ENCODE assay signal across 9 cellular contexts in the genomic region with DNA sequence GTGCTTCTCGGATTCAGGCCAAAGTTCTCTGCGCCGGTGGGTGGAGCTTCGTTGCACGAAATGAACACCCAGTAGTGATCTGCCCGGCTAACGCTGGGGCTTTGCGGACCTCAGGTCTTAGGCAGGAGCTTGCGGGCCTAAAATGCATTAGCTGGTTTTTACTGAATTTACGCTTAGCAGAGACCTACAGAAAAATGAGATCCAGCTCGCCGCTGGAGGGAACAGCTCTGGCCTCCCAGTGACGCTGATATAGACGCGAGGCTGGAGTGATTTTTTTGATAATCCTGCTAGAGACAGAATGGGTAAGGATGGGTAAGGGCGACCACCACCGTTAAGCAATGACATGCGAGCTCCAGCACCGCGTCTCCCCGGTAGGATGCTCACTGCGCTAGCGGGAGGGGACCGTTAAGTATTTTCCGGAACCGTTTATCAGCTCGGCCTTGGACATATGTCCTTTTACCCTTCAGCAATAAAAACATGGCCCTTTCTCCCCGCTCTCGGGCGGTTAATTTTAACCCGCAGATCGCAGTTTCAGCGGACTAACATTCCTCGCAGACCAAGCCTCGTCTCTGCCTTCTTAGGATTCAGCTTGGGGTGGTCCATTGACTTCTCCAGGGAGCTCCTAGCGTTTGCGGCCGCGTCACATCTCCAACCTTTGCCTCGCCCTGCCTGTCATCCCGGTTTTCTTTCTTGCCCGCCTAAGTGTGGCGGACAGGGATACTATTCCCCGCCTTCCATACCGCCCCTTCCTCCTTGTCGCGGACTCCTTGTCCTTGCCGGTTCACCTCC.
A peak's percentile ranks its signal among the peaks of the same experiment; 100 is the strongest.
DNase-seq lines count a peak whose midpoint lies in the region; ATAC-seq and TF ChIP-seq lines count a peak whose summit lies in the region.
"Had no signal": no experiment of that assay in that cellular context is flagged by ENCODE, and none has a peak within 500 bp of the region (broad histone marks: within the 10 kb centered on the region; RNA-seq: fewer than 3 reads in every experiment).

No MANE protein-coding gene starts in this region.

- ATAC-seq in left cardiac atrium (peak; percentile 68 to 83), Right ventricle myocardium inferior (no peak), activated B cell treated with CpG ODN at 0.5 μM for 24 hours (ENCODE audit: low read depth) (no peak)

- TF ChIP-seq CTCF in activated B cell treated with CpG ODN at 0.5 μM for 24 hours (IDR thresholded peaks at IDR 0.05) = no peak

- no peak overlapping the region for H3K27ac ChIP-seq in iPS DF 6.9 (ENCODE audit: low read length)
- H3K27ac ChIP-seq in stomach smooth muscle (ENCODE audit: low read length) = no peak overlapping the region

- H3K9me3 ChIP-seq in iPS DF 6.9 (ENCODE audit: control insufficient read depth, insufficient read depth, low read length) (no peaks in the 10 kb centered on the region), stomach smooth muscle (ENCODE audit: control insufficient read depth in 2 of 2, low read length in 2 of 2) (no peaks in the 10 kb centered on the region)
- H3K9me3 ChIP-seq: adrenal gland had no signal

- no peak overlapping the region for H3K9ac ChIP-seq in stomach smooth muscle (ENCODE audit: low read length in 2 of 2)

- H3K36me3 ChIP-seq in iPS DF 6.9 (ENCODE audit: control insufficient read depth, insufficient read depth, low read length) (no peaks in the 10 kb centered on the region), stomach smooth muscle (ENCODE audit: control insufficient read depth in 2 of 2, insufficient read depth in 2 of 2, low read length in 2 of 2) (no peaks in the 10 kb centered on the region)
- H3K36me3 ChIP-seq: adrenal gland had no signal

- H3K4me1 Mint-ChIP-seq in activated B cell treated with CpG ODN at 0.5 μM for 24 hours = peaks cover 11% of the 10 kb centered on the region

- H3K27me3 ChIP-seq in iPS DF 6.9 (ENCODE audit: control insufficient read depth, insufficient read depth, low read length) (peaks cover 3% of the 10 kb centered on the region), stomach smooth muscle (ENCODE audit: control insufficient read depth in 1 of 2, insufficient read depth in 2 of 2, low read length in 2 of 2) (peaks cover 19 to 20% of the 10 kb centered on the region in 2 donors)

- DNase-seq in left cardiac atrium (peak; percentile 54), Right ventricle myocardium inferior (ENCODE audit: missing footprints) (no peak), activated B cell treated with CpG ODN at 0.5 μM for 24 hours (no peak), iPS DF 6.9 (ENCODE audit: low read depth, low spot score) (no peak), SW480 (ENCODE audit: low spot score) (no peak), SW 1271 (lab: John Stamatoyannopoulos, UW) (no peak), NCI-H2107 treated with DMSO at 0.1 percent for 48 hours (lab: John Stamatoyannopoulos, UW; ENCODE audit: unreplicated experiment) (no peak)

- POLR2A ChIA-PET in activated B cell treated with CpG ODN at 0.5 μM for 24 hours (lab: Charles Lee) = no interaction called here

- WGBS in iPS DF 6.9 (ENCODE audit: insufficient coverage, insufficient read length) = no CpG with 5 or more reads among the region's 48 CpGs

- peak overlapping the region; percentile 8 for H3K27ac Mint-ChIP-seq in activated B cell treated with CpG ODN at 0.5 μM for 24 hours

- CTCF ChIA-PET in activated B cell treated with CpG ODN at 0.5 μM for 24 hours (lab: Charles Lee) = no interaction called here

- H3K36me3 Mint-ChIP-seq in activated B cell treated with CpG ODN at 0.5 μM for 24 hours (ENCODE audit: low read depth) = no peaks in the 10 kb centered on the region

- H3K4me1 ChIP-seq in iPS DF 6.9 (ENCODE audit: control insufficient read depth, insufficient read depth, low read length) (no peaks in the 10 kb centered on the region), stomach smooth muscle (ENCODE audit: control insufficient read depth, insufficient read depth, low read length) (no peaks in the 10 kb centered on the region)
- H3K4me1 ChIP-seq: adrenal gland had no signal

- intact Hi-C loops in left cardiac atrium (cut with DNase I) (no loop called here), Right ventricle myocardium inferior (cut with DNase I) (no loop called here), activated B cell treated with CpG ODN at 0.5 μM for 24 hours (cut with micrococcal nuclease) (no loop called here)

- peaks cover 70% of the 10 kb centered on the region for H3K27me3 Mint-ChIP-seq in activated B cell treated with CpG ODN at 0.5 μM for 24 hours

- no peak overlapping the region for H3K4me3 Mint-ChIP-seq in activated B cell treated with CpG ODN at 0.5 μM for 24 hours

- peak overlapping the region; percentile 76; the same call in 1 of the 2 replicates for H3K4me3 ChIP-seq in iPS DF 6.9 (ENCODE audit: low read length)
- peak overlapping the region; percentile 29 to 62 for H3K4me3 ChIP-seq in stomach smooth muscle (ENCODE audit: low read length in 2 of 2)
- H3K4me3 ChIP-seq: adrenal gland had no signal

- H3K9me3 Mint-ChIP-seq in activated B cell treated with CpG ODN at 0.5 μM for 24 hours = no peaks in the 10 kb centered on the region

Comparison
In these comparisons a context has a peak if more than half of its experiments do, and no peak if none do; other contexts are left out.
1. ATAC-seq: peak in left cardiac atrium (2 of 2); none in Right ventricle myocardium inferior (single experiment) and activated B cell treated with CpG ODN at 0.5 μM for 24 hours (single experiment).